ENCODE assay signal across 1 cellular context in genomic region chr13:29722415-29722814, GRCh38.
TF ChIP-seq lines count a peak whose summit lies in the region.

No MANE protein-coding gene starts in this region.

TF ChIP-seq in GM23338, 12 proteins besides CTCF, POLR2A, EP300 and RAD21:
- TF ChIP-seq, protein P1, sequence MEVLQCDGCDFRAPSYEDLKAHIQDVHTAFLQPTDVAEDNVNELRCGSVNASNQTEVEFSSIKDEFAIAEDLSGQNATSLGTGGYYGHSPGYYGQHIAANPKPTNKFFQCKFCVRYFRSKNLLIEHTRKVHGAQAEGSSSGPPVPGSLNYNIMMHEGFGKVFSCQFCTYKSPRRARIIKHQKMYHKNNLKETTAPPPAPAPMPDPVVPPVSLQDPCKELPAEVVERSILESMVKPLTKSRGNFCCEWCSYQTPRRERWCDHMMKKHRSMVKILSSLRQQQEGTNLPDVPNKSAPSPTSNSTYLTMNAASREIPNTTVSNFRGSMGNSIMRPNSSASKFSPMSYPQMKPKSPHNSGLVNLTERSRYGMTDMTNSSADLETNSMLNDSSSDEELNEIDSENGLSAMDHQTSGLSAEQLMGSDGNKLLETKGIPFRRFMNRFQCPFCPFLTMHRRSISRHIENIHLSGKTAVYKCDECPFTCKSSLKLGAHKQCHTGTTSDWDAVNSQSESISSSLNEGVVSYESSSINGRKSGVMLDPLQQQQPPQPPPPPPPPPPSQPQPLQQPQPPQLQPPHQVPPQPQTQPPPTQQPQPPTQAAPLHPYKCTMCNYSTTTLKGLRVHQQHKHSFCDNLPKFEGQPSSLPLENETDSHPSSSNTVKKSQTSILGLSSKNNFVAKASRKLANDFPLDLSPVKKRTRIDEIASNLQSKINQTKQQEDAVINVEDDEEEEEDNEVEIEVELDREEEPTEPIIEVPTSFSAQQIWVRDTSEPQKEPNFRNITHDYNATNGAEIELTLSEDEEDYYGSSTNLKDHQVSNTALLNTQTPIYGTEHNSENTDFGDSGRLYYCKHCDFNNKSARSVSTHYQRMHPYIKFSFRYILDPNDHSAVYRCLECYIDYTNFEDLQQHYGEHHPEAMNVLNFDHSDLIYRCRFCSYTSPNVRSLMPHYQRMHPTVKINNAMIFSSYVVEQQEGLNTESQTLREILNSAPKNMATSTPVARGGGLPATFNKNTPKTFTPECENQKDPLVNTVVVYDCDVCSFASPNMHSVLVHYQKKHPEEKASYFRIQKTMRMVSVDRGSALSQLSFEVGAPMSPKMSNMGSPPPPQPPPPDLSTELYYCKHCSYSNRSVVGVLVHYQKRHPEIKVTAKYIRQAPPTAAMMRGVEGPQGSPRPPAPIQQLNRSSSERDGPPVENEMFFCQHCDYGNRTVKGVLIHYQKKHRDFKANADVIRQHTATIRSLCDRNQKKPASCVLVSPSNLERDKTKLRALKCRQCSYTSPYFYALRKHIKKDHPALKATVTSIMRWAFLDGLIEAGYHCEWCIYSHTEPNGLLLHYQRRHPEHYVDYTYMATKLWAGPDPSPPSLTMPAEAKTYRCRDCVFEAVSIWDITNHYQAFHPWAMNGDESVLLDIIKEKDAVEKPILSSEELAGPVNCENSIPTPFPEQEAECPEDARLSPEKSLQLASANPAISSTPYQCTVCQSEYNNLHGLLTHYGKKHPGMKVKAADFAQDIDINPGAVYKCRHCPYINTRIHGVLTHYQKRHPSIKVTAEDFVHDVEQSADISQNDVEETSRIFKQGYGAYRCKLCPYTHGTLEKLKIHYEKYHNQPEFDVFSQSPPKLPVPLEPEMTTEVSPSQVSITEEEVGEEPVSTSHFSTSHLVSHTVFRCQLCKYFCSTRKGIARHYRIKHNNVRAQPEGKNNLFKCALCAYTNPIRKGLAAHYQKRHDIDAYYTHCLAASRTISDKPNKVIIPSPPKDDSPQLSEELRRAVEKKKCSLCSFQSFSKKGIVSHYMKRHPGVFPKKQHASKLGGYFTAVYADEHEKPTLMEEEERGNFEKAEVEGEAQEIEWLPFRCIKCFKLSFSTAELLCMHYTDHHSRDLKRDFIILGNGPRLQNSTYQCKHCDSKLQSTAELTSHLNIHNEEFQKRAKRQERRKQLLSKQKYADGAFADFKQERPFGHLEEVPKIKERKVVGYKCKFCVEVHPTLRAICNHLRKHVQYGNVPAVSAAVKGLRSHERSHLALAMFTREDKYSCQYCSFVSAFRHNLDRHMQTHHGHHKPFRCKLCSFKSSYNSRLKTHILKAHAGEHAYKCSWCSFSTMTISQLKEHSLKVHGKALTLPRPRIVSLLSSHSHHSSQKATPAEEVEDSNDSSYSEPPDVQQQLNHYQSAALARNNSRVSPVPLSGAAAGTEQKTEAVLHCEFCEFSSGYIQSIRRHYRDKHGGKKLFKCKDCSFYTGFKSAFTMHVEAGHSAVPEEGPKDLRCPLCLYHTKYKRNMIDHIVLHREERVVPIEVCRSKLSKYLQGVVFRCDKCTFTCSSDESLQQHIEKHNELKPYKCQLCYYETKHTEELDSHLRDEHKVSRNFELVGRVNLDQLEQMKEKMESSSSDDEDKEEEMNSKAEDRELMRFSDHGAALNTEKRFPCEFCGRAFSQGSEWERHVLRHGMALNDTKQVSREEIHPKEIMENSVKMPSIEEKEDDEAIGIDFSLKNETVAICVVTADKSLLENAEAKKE (CRISPR knock-in tag; IDR thresholded peaks at IDR 0.05), result no peak
- TF ChIP-seq JUNB (IDR thresholded peaks at IDR 0.05; ENCODE audit: unreplicated experiment) (no peak), EZH2 (IDR thresholded peaks at IDR 0.05; ENCODE audit: low read depth, unreplicated experiment) (no peak), ZNF331 (CRISPR knock-in tag; IDR thresholded peaks at IDR 0.05; ENCODE audit: low read depth) (no peak)
- TF ChIP-seq, protein P2, sequence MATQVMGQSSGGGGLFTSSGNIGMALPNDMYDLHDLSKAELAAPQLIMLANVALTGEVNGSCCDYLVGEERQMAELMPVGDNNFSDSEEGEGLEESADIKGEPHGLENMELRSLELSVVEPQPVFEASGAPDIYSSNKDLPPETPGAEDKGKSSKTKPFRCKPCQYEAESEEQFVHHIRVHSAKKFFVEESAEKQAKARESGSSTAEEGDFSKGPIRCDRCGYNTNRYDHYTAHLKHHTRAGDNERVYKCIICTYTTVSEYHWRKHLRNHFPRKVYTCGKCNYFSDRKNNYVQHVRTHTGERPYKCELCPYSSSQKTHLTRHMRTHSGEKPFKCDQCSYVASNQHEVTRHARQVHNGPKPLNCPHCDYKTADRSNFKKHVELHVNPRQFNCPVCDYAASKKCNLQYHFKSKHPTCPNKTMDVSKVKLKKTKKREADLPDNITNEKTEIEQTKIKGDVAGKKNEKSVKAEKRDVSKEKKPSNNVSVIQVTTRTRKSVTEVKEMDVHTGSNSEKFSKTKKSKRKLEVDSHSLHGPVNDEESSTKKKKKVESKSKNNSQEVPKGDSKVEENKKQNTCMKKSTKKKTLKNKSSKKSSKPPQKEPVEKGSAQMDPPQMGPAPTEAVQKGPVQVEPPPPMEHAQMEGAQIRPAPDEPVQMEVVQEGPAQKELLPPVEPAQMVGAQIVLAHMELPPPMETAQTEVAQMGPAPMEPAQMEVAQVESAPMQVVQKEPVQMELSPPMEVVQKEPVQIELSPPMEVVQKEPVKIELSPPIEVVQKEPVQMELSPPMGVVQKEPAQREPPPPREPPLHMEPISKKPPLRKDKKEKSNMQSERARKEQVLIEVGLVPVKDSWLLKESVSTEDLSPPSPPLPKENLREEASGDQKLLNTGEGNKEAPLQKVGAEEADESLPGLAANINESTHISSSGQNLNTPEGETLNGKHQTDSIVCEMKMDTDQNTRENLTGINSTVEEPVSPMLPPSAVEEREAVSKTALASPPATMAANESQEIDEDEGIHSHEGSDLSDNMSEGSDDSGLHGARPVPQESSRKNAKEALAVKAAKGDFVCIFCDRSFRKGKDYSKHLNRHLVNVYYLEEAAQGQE (IDR thresholded peaks at IDR 0.05; ENCODE audit: unreplicated experiment), result no peak
